13 cellular contexts compared by ENCODE assay signal in the genomic region with DNA sequence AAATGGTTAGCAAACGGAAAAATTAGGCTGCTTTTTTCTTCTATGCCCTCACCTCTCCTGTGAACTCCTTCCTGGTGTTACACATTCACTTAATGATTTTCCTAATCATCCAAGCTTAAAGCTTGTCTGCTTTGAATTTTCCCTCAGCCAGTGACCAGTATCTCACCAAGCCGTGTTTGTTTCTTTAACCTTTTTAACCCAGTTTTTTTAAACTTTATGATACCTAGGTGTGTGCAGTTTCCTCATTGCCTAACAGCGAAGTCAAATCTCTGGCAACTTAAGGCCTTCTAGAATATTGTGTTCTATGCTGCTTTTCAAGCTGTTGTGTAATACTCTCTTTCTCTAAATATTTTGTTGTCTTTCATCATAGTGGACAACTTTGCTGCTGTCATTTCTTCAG.
DNase-seq lines count a peak whose midpoint lies in the region; ATAC-seq and TF ChIP-seq lines count a peak whose summit lies in the region.
"Had no signal": no experiment of that assay in that cellular context is flagged by ENCODE, and none has a peak within 500 bp of the region (broad histone marks: within the 10 kb centered on the region; RNA-seq: fewer than 3 reads in every experiment).

No MANE protein-coding gene starts in this region.

- no peak for TF ChIP-seq POLR2A in IMR-90 (IDR thresholded peaks at IDR 0.05; ENCODE audit: low read depth, low read length)

- BruUV-seq in IMR-90 (replicated peaks; lab: Mats Ljungman, UMichigan): no TSS peak

- no peak overlapping the region for H2AK9ac ChIP-seq in IMR-90 (replicated peaks; ENCODE audit: low read depth, low read length, poor library complexity)

- H3K9ac ChIP-seq in IMR-90 (ENCODE audit: low read depth, low read length) (no peak overlapping the region), MM.1S (ENCODE audit: low read length) (no peak overlapping the region)

- H4K5ac ChIP-seq in IMR-90 (ENCODE audit: low read depth, low read length): no peak overlapping the region

- H3K9me3 Mint-ChIP-seq in progenitor cell of endocrine pancreas (ENCODE audit: low read depth): no peaks in the 10 kb centered on the region
- H3K9me3 Mint-ChIP-seq in activated CD4-positive, alpha-beta memory T cell treated with anti-CD3 and anti-CD28 coated beads for 36 hours: no peaks in the 10 kb centered on the region
- H3K9me3 Mint-ChIP-seq: CD14-positive monocyte had no signal

- no peaks in the 10 kb centered on the region for H3K9me1 ChIP-seq in IMR-90 (ENCODE audit: insufficient read depth, low read length)

- H3K27me3 ChIP-seq in IMR-90 (ENCODE audit: control insufficient read depth, insufficient read depth, low read length): no peaks in the 10 kb centered on the region
- no peaks in the 10 kb centered on the region for H3K27me3 ChIP-seq in MM.1S (replicated peaks; ENCODE audit: insufficient read depth, low read length)

- H3K4me2 ChIP-seq in IMR-90 (ENCODE audit: low read depth, low read length) (no peak overlapping the region), MM.1S (ENCODE audit: low read depth, low read length) (no peak overlapping the region)
- H3K4me2 ChIP-seq: A549 had no signal

- H3K4me1 Mint-ChIP-seq in progenitor cell of endocrine pancreas (ENCODE audit: low read depth): peaks cover 2% of the 10 kb centered on the region
- peaks cover 4% of the 10 kb centered on the region for H3K4me1 Mint-ChIP-seq in activated CD4-positive, alpha-beta memory T cell treated with anti-CD3 and anti-CD28 coated beads for 36 hours (ENCODE audit: low read depth)

- H3K27ac Mint-ChIP-seq in progenitor cell of endocrine pancreas: peak overlapping the region; percentile 35
- H3K27ac Mint-ChIP-seq in activated CD4-positive, alpha-beta memory T cell treated with anti-CD3 and anti-CD28 coated beads for 36 hours: no peak overlapping the region

- H3K9me3 ChIP-seq in IMR-90 (ENCODE audit: control insufficient read depth, insufficient read depth, low read length) (no peaks in the 10 kb centered on the region), MM.1S (replicated peaks; ENCODE audit: insufficient read depth, low read length) (no peaks in the 10 kb centered on the region)
- H3K9me3 ChIP-seq: A549, HAP-1 had no signal

- H2BK20ac ChIP-seq in IMR-90 (ENCODE audit: low read depth, low read length): no peak overlapping the region

- peaks cover 7% of the 10 kb centered on the region for H3K36me3 ChIP-seq in IMR-90 (ENCODE audit: control insufficient read depth, insufficient read depth, low read length)
- H3K36me3 ChIP-seq in MM.1S (replicated peaks; ENCODE audit: insufficient read depth, low read length): 0 out of 2 replicates have a peak, but pooled peaks cover 2% of the 10 kb centered on the region
- H3K36me3 ChIP-seq: HAP-1 had no signal

- in situ Hi-C loops in IMR-90 (cut with MboI; ENCODE audit: low sequenced_read_pairs): no loop called here

- H2AFZ ChIP-seq in IMR-90 (replicated peaks; ENCODE audit: low read length, poor library complexity): no peak overlapping the region
- no peak overlapping the region for H2AFZ ChIP-seq in MM.1S (ENCODE audit: low read length)

- no peak overlapping the region for H3K4me3 Mint-ChIP-seq in progenitor cell of endocrine pancreas (ENCODE audit: low read depth)
- H3K4me3 Mint-ChIP-seq in activated CD4-positive, alpha-beta memory T cell treated with anti-CD3 and anti-CD28 coated beads for 36 hours: no peak overlapping the region
- H3K4me3 Mint-ChIP-seq: CD14-positive monocyte had no signal

- no peak overlapping the region for H2BK120ac ChIP-seq in IMR-90 (ENCODE audit: low read depth, low read length)

- no peak overlapping the region for H3K56ac ChIP-seq in IMR-90 (ENCODE audit: extremely low read depth, insufficient read depth, low read length)

- H3K4me1 ChIP-seq in IMR-90 (ENCODE audit: control insufficient read depth, insufficient read depth, low read length): no peaks in the 10 kb centered on the region
- no peaks in the 10 kb centered on the region for H3K4me1 ChIP-seq in MM.1S (ENCODE audit: low read length)
- H3K4me1 ChIP-seq: A549, HAP-1 had no signal

- no peak overlapping the region for H3K27ac ChIP-seq in IMR-90 (ENCODE audit: insufficient read depth, low read length)
- H3K27ac ChIP-seq in MM.1S (ENCODE audit: low read length): no peak overlapping the region
- H3K27ac ChIP-seq: A549 had no signal

- no peaks in the 10 kb centered on the region for H3F3A ChIP-seq in MM.1S (ENCODE audit: insufficient read depth, low read length)

- H4K20me1 ChIP-seq in IMR-90 (ENCODE audit: insufficient read depth, low read length) (no peaks in the 10 kb centered on the region), MM.1S (ENCODE audit: insufficient read depth, low read length) (no peaks in the 10 kb centered on the region)

- H3K79me1 ChIP-seq in IMR-90 (ENCODE audit: low read depth in 1 of 2, low read length in 2 of 2): no peaks in the 10 kb centered on the region; a peak in 1 of 4 replicates

- H3K14ac ChIP-seq in IMR-90 (replicated peaks; ENCODE audit: low read depth, low read length): no peak overlapping the region

- H3K4ac ChIP-seq in IMR-90 (ENCODE audit: low read depth, low read length): no peak overlapping the region

- no peaks in the 10 kb centered on the region for H3K79me2 ChIP-seq in MM.1S (ENCODE audit: low read length)

- CTCF ChIA-PET in IMR-90 (lab: Yijun Ruan, JAX): interaction anchor here (0.9 to 1.5 kb wide), 2 partner anchors 15 to 16 kb away, joined by 3 to 13 read pairs; no protein-coding TSS in a partner anchor
- CTCF ChIA-PET in activated CD4-positive, alpha-beta memory T cell treated with anti-CD3 and anti-CD28 coated beads for 36 hours (lab: Charles Lee): interaction anchor here (1.6 to 3.0 kb wide), 2 partner anchors 15 to 46 kb away, joined by 5 to 12 read pairs; no protein-coding TSS in a partner anchor

- POLR2A ChIA-PET in IMR-90 (lab: Charles Lee; ENCODE audit: unreplicated experiment): no interaction called here
- POLR2A ChIA-PET in activated CD4-positive, alpha-beta memory T cell treated with anti-CD3 and anti-CD28 coated beads for 36 hours (lab: Charles Lee): no interaction called here

- TF ChIP-seq CTCF in IMR-90 (conservative IDR thresholded peaks at IDR 0.05; ENCODE audit: low read depth, low read length): no peak
- no peak for TF ChIP-seq CTCF in epithelial cell of proximal tubule (conservative IDR thresholded peaks at IDR 0.05; ENCODE audit: low read depth, low read length)
- TF ChIP-seq CTCF in progenitor cell of endocrine pancreas (IDR thresholded peaks at IDR 0.05; ENCODE audit: unreplicated experiment): no peak
- no peak for TF ChIP-seq CTCF in MM.1S (IDR thresholded peaks at IDR 0.05; ENCODE audit: low read length)

- WGBS in IMR-90 (ENCODE audit: extremely low coverage in 2 of 2, insufficient read length in 1 of 2), 2 experiments: no CpG with 5 or more reads among the region's 3 CpGs

- no peak overlapping the region for H2BK5ac ChIP-seq in IMR-90 (ENCODE audit: low read depth, low read length, poor library complexity, severe bottlenecking)

- no peak overlapping the region for H2BK15ac ChIP-seq in IMR-90 (ENCODE audit: low read depth, low read length)

- H3K27me3 Mint-ChIP-seq in progenitor cell of endocrine pancreas: no peaks in the 10 kb centered on the region
- no peaks in the 10 kb centered on the region for H3K27me3 Mint-ChIP-seq in activated CD4-positive, alpha-beta memory T cell treated with anti-CD3 and anti-CD28 coated beads for 36 hours

- ATAC-seq in IMR-90 (ENCODE audit: low read depth): no peak
- ATAC-seq in left colon: peak; percentile 97
- ATAC-seq in HG03342 (IDR thresholded peaks at IDR 0.05; ENCODE audit: unreplicated experiment): no peak
- ATAC-seq in GM18861 (IDR thresholded peaks at IDR 0.05; ENCODE audit: unreplicated experiment): no peak
- ATAC-seq: A549, GM12878 had no signal

- H3K9me2 ChIP-seq in MM.1S (replicated peaks; ENCODE audit: insufficient read depth, low read length): no peaks in the 10 kb centered on the region

- no peak for TF ChIP-seq RAD21 in IMR-90 (IDR thresholded peaks at IDR 0.05; ENCODE audit: low read length)

- intact Hi-C loops in IMR-90 (cut with micrococcal nuclease): no loop called here
- intact Hi-C loops in left colon (cut with DNase I, micrococcal nuclease): no loop called here
- intact Hi-C loops in activated CD4-positive, alpha-beta memory T cell treated with anti-CD3 and anti-CD28 coated beads for 36 hours (cut with micrococcal nuclease): no loop called here

- H3K4me3 ChIP-seq in IMR-90 (ENCODE audit: insufficient read depth, low read depth, low read length) (no peak overlapping the region), epithelial cell of proximal tubule (ENCODE audit: low read depth, low read length) (no peak overlapping the region), MM.1S (ENCODE audit: low read length) (no peak overlapping the region)
- H3K4me3 ChIP-seq: A549, GM12878, HAP-1 had no signal

- H4K8ac ChIP-seq in IMR-90 (ENCODE audit: low read depth in 2 of 2, low read length in 2 of 2): no peak overlapping the region

- no peak overlapping the region for H4K91ac ChIP-seq in IMR-90 (ENCODE audit: insufficient read depth, low read depth, low read length)

- no peak overlapping the region for H3K18ac ChIP-seq in IMR-90 (ENCODE audit: low read depth, low read length)

- H3K23ac ChIP-seq in IMR-90 (ENCODE audit: low read depth, low read length): no peak overlapping the region

- no peak for DNase-seq in IMR-90
- DNase-seq in epithelial cell of proximal tubule (ENCODE audit: low read depth): peak; percentile 52
- no peak for DNase-seq in left colon
- no peak for DNase-seq in progenitor cell of endocrine pancreas (ENCODE audit: low spot score, unreplicated experiment)
- no peak for DNase-seq in MM.1S
- DNase-seq in activated CD4-positive, alpha-beta memory T cell treated with anti-CD3 and anti-CD28 coated beads for 36 hours: no peak
- DNase-seq: DMS79 had no signal

- peaks cover 15% of the 10 kb centered on the region for H3K36me3 Mint-ChIP-seq in progenitor cell of endocrine pancreas (ENCODE audit: insufficient read depth)
- H3K36me3 Mint-ChIP-seq in activated CD4-positive, alpha-beta memory T cell treated with anti-CD3 and anti-CD28 coated beads for 36 hours: peaks cover 56% of the 10 kb centered on the region

- no peak overlapping the region for H2AK5ac ChIP-seq in IMR-90 (ENCODE audit: low read depth, low read length)

- dilution Hi-C loops in IMR-90 (cut with HindIII; ENCODE audit: low sequenced_read_pairs, unreplicated experiment): no loop called here

TF ChIP-seq in IMR-90, 13 proteins besides CTCF, POLR2A, EP300 and RAD21:
- TF ChIP-seq CEBPB (IDR thresholded peaks at IDR 0.05; ENCODE audit: low read depth, low read length): 0 out of 2 replicates have a peak, but pooled peaks have one; percentile 8
- TF ChIP-seq CHD1 (IDR thresholded peaks at IDR 0.05; ENCODE audit: low read depth, low read length): no peak
- no peak for TF ChIP-seq RCOR1 (IDR thresholded peaks at IDR 0.05; ENCODE audit: insufficient replicate concordance, low read length)
